Comparison of ENCODE assay signal across 9 cellular contexts in the genomic region with DNA sequence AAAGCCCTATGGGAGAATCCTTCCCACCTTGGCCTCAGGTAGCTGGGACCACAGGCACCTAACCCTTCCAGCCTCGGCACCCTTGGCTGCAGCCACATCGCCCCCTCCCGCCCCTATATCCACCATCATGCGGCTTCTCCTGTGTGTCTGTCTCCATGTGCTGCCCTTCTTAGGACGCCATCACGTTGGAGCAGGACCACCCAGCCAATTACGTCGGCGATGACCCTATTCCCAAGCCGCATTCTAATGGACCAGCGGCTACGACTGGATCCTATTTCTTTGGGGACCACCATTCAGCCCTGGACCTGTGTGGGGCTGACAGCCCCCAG. TPM values are rescaled to one million over a fixed set of nuclear protein-coding genes. Genes with fewer than 3 reads are reported as not detected.
DNase-seq lines count a peak whose midpoint lies in the region; ATAC-seq and TF ChIP-seq lines count a peak whose summit lies in the region.
"Had no signal": no experiment of that assay in that cellular context is flagged by ENCODE, and none has a peak within 500 bp of the region (broad histone marks: within the 10 kb centered on the region; RNA-seq: fewer than 3 reads in every experiment).

No MANE protein-coding gene starts in this region.

- peak overlapping the region; percentile 7 to 85 (median 73); a peak in 18 of 22 replicates for H3K9ac ChIP-seq in BLaER1 treated with 17β-estradiol and CSF1 and Interleukin-3, amounts not matched to agents 10 nM and 100 nM
- peak overlapping the region; percentile 58 for H3K9ac ChIP-seq in OCI-LY3 (ENCODE audit: low read length)

- H3K27ac ChIP-seq in BLaER1 treated with 17β-estradiol and CSF1 and Interleukin-3, amounts not matched to agents 10 nM and 100 nM = peak overlapping the region; percentile 44 to 97 (median 82); a peak in 21 of 22 replicates
- H3K27ac ChIP-seq in OCI-LY3 (ENCODE audit: low read length) = peak overlapping the region; percentile 80
- H3K27ac ChIP-seq in effector memory CD4-positive, alpha-beta T cell (ENCODE audit: insufficient read depth, low read length, poor library complexity, severe bottlenecking) = peak overlapping the region; percentile 14

- no peaks in the 10 kb centered on the region for H4K20me1 ChIP-seq in BLaER1 treated with 17β-estradiol and CSF1 and Interleukin-3, amounts not matched to agents 10 nM and 100 nM
- H4K20me1 ChIP-seq in OCI-LY3 (ENCODE audit: insufficient read depth, low read length) = no peaks in the 10 kb centered on the region

- ATAC-seq in GM18498 (IDR thresholded peaks at IDR 0.05; ENCODE audit: unreplicated experiment) = no peak

- no peak overlapping the region for H2AFZ ChIP-seq in OCI-LY3 (ENCODE audit: low read depth, low read length)

- H3K4me1 ChIP-seq in BLaER1 treated with 17β-estradiol and CSF1 and Interleukin-3, amounts not matched to agents 10 nM and 100 nM = peaks cover 44 to 86% (median 69%) of the 10 kb centered on the region in 10 experiments
- peaks cover 36% of the 10 kb centered on the region for H3K4me1 ChIP-seq in OCI-LY3 (ENCODE audit: low read length)
- peaks cover 32% of the 10 kb centered on the region for H3K4me1 ChIP-seq in effector memory CD4-positive, alpha-beta T cell (ENCODE audit: control insufficient read depth, insufficient read depth, low read length, poor library complexity, severe bottlenecking)

- H3K4me3 ChIP-seq in BLaER1 treated with 17β-estradiol and CSF1 and Interleukin-3, amounts not matched to agents 10 nM and 100 nM = peak overlapping the region in 2 of 10 experiments; percentile 8 to 22; a peak in 1 of 20 replicates
- peak overlapping the region; percentile 41 for H3K4me3 ChIP-seq in OCI-LY3 (ENCODE audit: low read length)
- H3K4me3 ChIP-seq in effector memory CD4-positive, alpha-beta T cell (ENCODE audit: insufficient read depth, low read depth, low read length, poor library complexity, severe bottlenecking) = no peak overlapping the region

- H3K4me3 Mint-ChIP-seq in osteocyte (ENCODE audit: unreplicated experiment) = no peak overlapping the region

- H3K9me3 ChIP-seq in BLaER1 treated with 17β-estradiol and CSF1 and Interleukin-3, amounts not matched to agents 10 nM and 100 nM (replicated peaks in 1 of 11) = no peaks in the 10 kb centered on the region
- H3K9me3 ChIP-seq in OCI-LY3 (ENCODE audit: insufficient read depth, low read length) = no peaks in the 10 kb centered on the region
- H3K9me3 ChIP-seq in effector memory CD4-positive, alpha-beta T cell (ENCODE audit: control insufficient read depth, low read length) = no peaks in the 10 kb centered on the region

- no peak for DNase-seq in effector memory CD4-positive, alpha-beta T cell
- DNase-seq in osteocyte (ENCODE audit: extremely low spot score, unreplicated experiment) = no peak
- DNase-seq in cerebellar cortex (ENCODE audit: low spot score) = no peak
- DNase-seq in glomerular visceral epithelial cell (ENCODE audit: extremely low spot score) = no peak
- no peak for DNase-seq in stimulated activated CD8-positive, alpha-beta memory T cell treated with anti-CD3 and anti-CD28 coated beads, Interleukin-4, amount 100 ng/mL, for 48 hours
- DNase-seq: NCI-H1694 had no signal

- peaks cover 41% of the 10 kb centered on the region for H3K4me1 Mint-ChIP-seq in osteocyte (ENCODE audit: unreplicated experiment)

- H3K27me3 ChIP-seq in BLaER1 treated with 17β-estradiol and CSF1 and Interleukin-3, amounts not matched to agents 10 nM and 100 nM = peaks cover 0 to 5% (median 0%) of the 10 kb centered on the region in 11 experiments; a peak in 3 of 22 replicates
- no peaks in the 10 kb centered on the region for H3K27me3 ChIP-seq in OCI-LY3 (ENCODE audit: low read depth, low read length)
- H3K27me3 ChIP-seq in effector memory CD4-positive, alpha-beta T cell (replicated peaks; ENCODE audit: control insufficient read depth, insufficient read depth, low read length, poor library complexity, severe bottlenecking) = no peaks in the 10 kb centered on the region

- peak overlapping the region; percentile 90 for H3K27ac Mint-ChIP-seq in osteocyte (ENCODE audit: unreplicated experiment)

- H3K36me3 ChIP-seq in BLaER1 treated with 17β-estradiol and CSF1 and Interleukin-3, amounts not matched to agents 10 nM and 100 nM = no peaks in the 10 kb centered on the region
- no peaks in the 10 kb centered on the region for H3K36me3 ChIP-seq in OCI-LY3 (replicated peaks; ENCODE audit: low read depth, low read length)
- no peaks in the 10 kb centered on the region for H3K36me3 ChIP-seq in effector memory CD4-positive, alpha-beta T cell (ENCODE audit: control insufficient read depth, insufficient read depth, low read length)

- H3K79me2 ChIP-seq in OCI-LY3 (ENCODE audit: low read length) = peaks cover 14% of the 10 kb centered on the region

- no peaks in the 10 kb centered on the region for H3K27me3 Mint-ChIP-seq in osteocyte (ENCODE audit: unreplicated experiment)

- no peaks in the 10 kb centered on the region for H3K36me3 Mint-ChIP-seq in osteocyte (ENCODE audit: unreplicated experiment)

- no peak for TF ChIP-seq CTCF in OCI-LY3 (IDR thresholded peaks at IDR 0.05; ENCODE audit: low read depth, low read length)
- TF ChIP-seq CTCF in osteocyte (IDR thresholded peaks at IDR 0.05) = no peak

- H3K4me2 ChIP-seq in BLaER1 treated with 17β-estradiol and CSF1 and Interleukin-3, amounts not matched to agents 10 nM and 100 nM = peak overlapping the region; percentile 58 to 98 (median 83)
- H3K4me2 ChIP-seq in OCI-LY3 (ENCODE audit: low read length) = peak overlapping the region; percentile 66

- no peaks in the 10 kb centered on the region for H3K9me3 Mint-ChIP-seq in osteocyte (ENCODE audit: unreplicated experiment)

RNA-seq across cellular contexts. Expression of a gene that starts 3.3 kb away (rescaled TPM):
- 50.8 and 57.9 TPM in 2 replicates for total RNA-seq in osteocyte

RNA-seq across cellular contexts. Expression of a gene that starts 12.9 kb away (rescaled TPM):
- 12.9 and 18.1 TPM in 2 replicates for total RNA-seq in osteocyte

RNA-seq across cellular contexts. Expression of a gene that starts 57.6 kb away (rescaled TPM):
- total RNA-seq in osteocyte = 118 and 124 TPM in 2 replicates

Comparison
In these comparisons a context has a peak if more than half of its experiments do, and no peak if none do; other contexts are left out.
1. H3K27ac ChIP-seq: peak in every context shown above with its lines; median percentile 82 in BLaER1 treated with 17β-estradiol and CSF1 and Interleukin-3, amounts not matched to agents 10 nM and 100 nM; 80 in OCI-LY3; 14 in effector memory CD4-positive, alpha-beta T cell.